10 cellular contexts compared by ENCODE assay signal in the genomic region with DNA sequence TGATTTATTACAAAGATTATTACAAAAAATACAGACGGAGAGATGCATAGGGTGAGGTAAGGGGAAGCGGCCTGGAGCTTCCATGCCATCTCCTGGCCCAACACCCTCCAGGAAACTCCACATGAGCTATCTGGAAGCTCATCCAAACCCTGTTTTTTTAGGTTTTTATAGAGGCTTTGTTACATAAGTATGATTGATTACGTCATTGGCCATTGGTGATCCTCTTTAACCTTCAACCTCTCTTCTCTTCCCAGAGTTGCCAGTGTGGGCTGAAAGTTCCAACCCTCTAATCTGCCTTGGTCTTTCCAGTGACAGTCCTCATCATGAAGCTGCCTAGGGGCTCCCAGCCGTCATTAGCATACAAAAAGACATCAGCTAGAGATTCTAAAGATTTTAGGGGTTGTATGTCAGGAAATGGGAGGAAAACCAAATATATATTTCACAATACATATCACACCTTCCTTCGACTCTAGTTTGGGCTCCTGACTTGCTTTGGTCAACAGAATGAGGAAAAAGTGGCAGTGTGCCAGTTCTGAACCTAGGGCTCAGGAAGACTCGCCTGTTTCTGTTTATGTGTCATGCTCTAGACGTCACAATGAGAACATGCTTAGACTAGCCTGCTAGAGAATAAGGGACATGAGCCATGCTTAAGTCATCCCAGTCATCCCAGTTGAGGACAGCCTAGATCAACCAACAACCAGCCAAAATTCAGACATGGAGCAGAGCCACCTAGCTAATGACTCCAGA. TPM values are rescaled to one million over a fixed set of nuclear protein-coding genes. Genes with fewer than 3 reads are reported as not detected.
DNase-seq lines count a peak whose midpoint lies in the region; ATAC-seq lines count a peak whose summit lies in the region.
"Had no signal": no experiment of that assay in that cellular context is flagged by ENCODE, and none has a peak within 500 bp of the region (broad histone marks: within the 10 kb centered on the region; RNA-seq: fewer than 3 reads in every experiment).

No MANE protein-coding gene starts in this region.

- H3K9me3 ChIP-seq in esophagus (ENCODE audit: control insufficient read depth in 2 of 2, insufficient read depth in 1 of 2, low read depth in 1 of 2, low read length in 1 of 2), result no peaks in the 10 kb centered on the region

- H3K4me1 Mint-ChIP-seq in stimulated activated naive CD8-positive, alpha-beta T cell treated with anti-CD3 and anti-CD28 coated beads, Interleukin-15, amount 100 ng/mL, for 72 hours, result no peaks in the 10 kb centered on the region
- H3K4me1 Mint-ChIP-seq: activated B cell treated with CpG ODN at 0.5 μM for 24 hours, IgD-negative memory B cell had no signal

- no peak for ATAC-seq in HG02623 (IDR thresholded peaks at IDR 0.05; ENCODE audit: unreplicated experiment)
- ATAC-seq in stimulated activated naive CD8-positive, alpha-beta T cell treated with anti-CD3 and anti-CD28 coated beads, Interleukin-15, amount 100 ng/mL, for 72 hours, result no peak

- no peak overlapping the region for H3K4me3 Mint-ChIP-seq in stimulated activated naive CD8-positive, alpha-beta T cell treated with anti-CD3 and anti-CD28 coated beads, Interleukin-15, amount 100 ng/mL, for 72 hours
- H3K4me3 Mint-ChIP-seq: activated B cell treated with CpG ODN at 0.5 μM for 24 hours, IgD-negative memory B cell had no signal

- H3K27ac ChIP-seq in esophagus (ENCODE audit: low read depth in 2 of 2, low read length in 1 of 2), result peak overlapping the region; percentile 91

- H3K4me1 ChIP-seq in esophagus (ENCODE audit: control insufficient read depth in 2 of 2, insufficient read depth in 2 of 2, low read length in 1 of 2), result no peaks in the 10 kb centered on the region

- H3K27me3 ChIP-seq in esophagus (ENCODE audit: control insufficient read depth in 1 of 2, insufficient read depth in 2 of 2, low read length in 2 of 2), result no peaks in the 10 kb centered on the region

- H3K27me3 Mint-ChIP-seq in stimulated activated naive CD8-positive, alpha-beta T cell treated with anti-CD3 and anti-CD28 coated beads, Interleukin-15, amount 100 ng/mL, for 72 hours, result no peaks in the 10 kb centered on the region
- H3K27me3 Mint-ChIP-seq: activated B cell treated with CpG ODN at 0.5 μM for 24 hours had no signal

- H3K9me3 Mint-ChIP-seq in stimulated activated naive CD8-positive, alpha-beta T cell treated with anti-CD3 and anti-CD28 coated beads, Interleukin-15, amount 100 ng/mL, for 72 hours, result no peaks in the 10 kb centered on the region
- H3K9me3 Mint-ChIP-seq: activated B cell treated with CpG ODN at 0.5 μM for 24 hours, IgD-negative memory B cell had no signal

- H3K27ac Mint-ChIP-seq in stimulated activated naive CD8-positive, alpha-beta T cell treated with anti-CD3 and anti-CD28 coated beads, Interleukin-15, amount 100 ng/mL, for 72 hours, result no peak overlapping the region
- H3K27ac Mint-ChIP-seq: activated B cell treated with CpG ODN at 0.5 μM for 24 hours, IgD-negative memory B cell had no signal

- no peak overlapping the region for H3K4me3 ChIP-seq in esophagus (ENCODE audit: low read depth in 1 of 2, low read length in 2 of 2)

- 55 to 58% methylated on average over 7 of the region's 7 CpGs for whole genome bisulfite sequencing in esophagus, 2 donors

- no peaks in the 10 kb centered on the region for H3K36me3 ChIP-seq in esophagus (ENCODE audit: control insufficient read depth in 2 of 2, insufficient read depth in 2 of 2, low read length in 1 of 2)

- peak; percentile 45 for DNase-seq in H4 (ENCODE audit: low spot score)
- peak; percentile 15 for DNase-seq in NCI-H748 treated with DMSO at 0.1 percent for 48 hours (lab: John Stamatoyannopoulos, UW)
- peak; percentile 20 for DNase-seq in pulmonary artery endothelial cell (ENCODE audit: low read depth, low spot score)
- DNase-seq in SW 1271 (lab: John Stamatoyannopoulos, UW), result no peak
- DNase-seq in stimulated activated naive CD8-positive, alpha-beta T cell treated with anti-CD3 and anti-CD28 coated beads, Interleukin-15, amount 100 ng/mL, for 72 hours, result no peak
- DNase-seq: activated B cell treated with CpG ODN at 0.5 μM for 24 hours, activated gamma-delta T cell had no signal

RNA-seq across cellular contexts. Expression of gene ETAA1, which starts 54.1 kb away (rescaled TPM):
- total RNA-seq in H4 (2014; rRNA removed; shearing (Covaris generic)), result 9.9 and 13.0 TPM in 2 replicates
- polyA plus RNA-seq in esophagus, result 1 to 10 TPM; 4.9 to 6.2 TPM
- total RNA-seq in pulmonary artery endothelial cell, result 13.7 and 15.0 TPM in 2 replicates

Comparison
In these comparisons a context has a peak if more than half of its experiments do, and no peak if none do; other contexts are left out.
1. DNase-seq: peak in H4 (single experiment), NCI-H748 treated with DMSO at 0.1 percent for 48 hours (single experiment) and pulmonary artery endothelial cell (single experiment); none in SW 1271 (0 of 2) and stimulated activated naive CD8-positive, alpha-beta T cell treated with anti-CD3 and anti-CD28 coated beads, Interleukin-15, amount 100 ng/mL, for 72 hours (0 of 2).